8 cellular contexts compared by ENCODE assay signal in the genomic region with DNA sequence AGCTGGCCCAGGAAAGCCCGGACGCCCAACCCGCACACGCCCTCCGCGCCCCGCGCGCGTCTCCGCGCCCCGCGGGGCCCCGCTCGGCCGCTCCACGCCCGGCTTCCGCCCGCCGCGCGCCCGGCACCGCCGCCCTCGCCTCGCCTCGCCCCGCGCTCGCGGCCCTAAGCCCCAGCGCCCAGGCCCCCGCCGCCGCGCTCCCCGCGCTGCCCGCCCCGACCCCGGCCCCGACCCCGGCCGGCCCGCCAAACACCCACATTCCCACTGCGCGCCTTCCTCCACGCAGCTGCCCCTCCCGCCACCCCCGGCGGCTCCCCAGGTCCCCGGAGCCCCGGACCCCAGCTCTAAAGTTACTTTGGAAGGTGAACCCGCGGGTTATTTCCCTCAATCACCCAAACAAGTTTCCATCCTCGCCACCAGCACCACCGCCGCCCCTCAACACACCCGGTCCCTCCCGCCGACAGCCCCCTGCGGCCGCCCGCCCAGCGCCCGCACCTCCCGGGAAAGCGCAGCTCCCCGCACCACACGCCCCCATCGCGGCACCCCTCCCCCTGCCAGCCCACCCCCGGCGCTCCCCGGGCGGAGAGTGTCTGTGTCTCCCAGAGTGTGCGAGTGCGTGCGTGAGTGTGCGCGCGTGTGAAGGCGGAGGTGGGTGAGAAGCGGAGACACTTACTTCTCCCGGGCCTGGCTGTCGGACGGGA. TPM values are rescaled to one million over a fixed set of nuclear protein-coding genes. Genes with fewer than 3 reads are reported as not detected.
DNase-seq lines count a peak whose midpoint lies in the region; ATAC-seq and TF ChIP-seq lines count a peak whose summit lies in the region.

No MANE protein-coding gene starts in this region.

- peaks cover 24% of the 10 kb centered on the region for H3K27me3 Mint-ChIP-seq in activated CD8-positive, alpha-beta T cell treated with anti-CD3 and anti-CD28 coated beads, Interleukin-2, amount 10 ng/mL, durations not matched to agents 7 days and 5 days (ENCODE audit: low read depth)

- WGBS in esophagus squamous epithelium, 2 donors: 0% methylated on average over 6 of the region's 90 CpGs; no CpG with 5 or more reads in 1 of the 2 donors

- POLR2A ChIA-PET in activated CD8-positive, alpha-beta T cell treated with anti-CD3 and anti-CD28 coated beads, Interleukin-2, amount 10 ng/mL, durations not matched to agents 7 days and 5 days (lab: Charles Lee): interaction anchor here (0.6 to 4.0 kb wide), 16 partner anchors 8 to 528 kb away, joined by 3 to 139 read pairs (median 4); partner anchors contain the start of genes ATG10 and RPS23

- H3K27ac ChIP-seq in esophagus squamous epithelium (peak overlapping the region; percentile 94 to 99 (median 99)), neutrophil (peak overlapping the region; percentile 87)

- H3K36me3 Mint-ChIP-seq in activated CD8-positive, alpha-beta T cell treated with anti-CD3 and anti-CD28 coated beads, Interleukin-2, amount 10 ng/mL, durations not matched to agents 7 days and 5 days (ENCODE audit: low read depth): peaks cover 3% of the 10 kb centered on the region

- no peaks in the 10 kb centered on the region for H3K9me3 ChIP-seq in esophagus squamous epithelium
- no peaks in the 10 kb centered on the region for H3K9me3 ChIP-seq in neutrophil

- TF ChIP-seq POLR2A in esophagus squamous epithelium (IDR thresholded peaks at IDR 0.05): peak in 1 of 4 donors; percentile 72

- H3K4me1 Mint-ChIP-seq in activated CD8-positive, alpha-beta T cell treated with anti-CD3 and anti-CD28 coated beads, Interleukin-2, amount 10 ng/mL, durations not matched to agents 7 days and 5 days (ENCODE audit: low read depth): peaks cover 22% of the 10 kb centered on the region

- H3K4me1 ChIP-seq in esophagus squamous epithelium (peaks cover 11 to 78% (median 24%) of the 10 kb centered on the region in 3 donors), neutrophil (ENCODE audit: control insufficient read depth in 1 of 2, insufficient read depth in 1 of 2, low read depth in 1 of 2, low read length in 1 of 2) (peaks cover 14 to 16% of the 10 kb centered on the region in 2 experiments)

- H3K27me3 ChIP-seq in esophagus squamous epithelium (no peaks in the 10 kb centered on the region), neutrophil (peaks cover 30% of the 10 kb centered on the region)

- H3K4me3 ChIP-seq in esophagus squamous epithelium (peak overlapping the region; percentile 73 to 97 (median 78)), neutrophil (ENCODE audit: low read depth in 1 of 2, low read length in 1 of 2) (peak overlapping the region; percentile 80 to 96)

- intact Hi-C loops in esophagus squamous epithelium (cut with DNase I): loop anchor here (2.0 to 10.0 kb wide), 3 partner anchors 37 to 224 kb away; partner anchors contain the start of gene ATG10

- peak overlapping the region; percentile 91 for H3K27ac Mint-ChIP-seq in activated CD8-positive, alpha-beta T cell treated with anti-CD3 and anti-CD28 coated beads, Interleukin-2, amount 10 ng/mL, durations not matched to agents 7 days and 5 days

- ATAC-seq in HG03159 (IDR thresholded peaks at IDR 0.05; ENCODE audit: unreplicated experiment) (peak; percentile 25), HG03095 (IDR thresholded peaks at IDR 0.05; ENCODE audit: unreplicated experiment) (no peak), GM18520 (IDR thresholded peaks at IDR 0.05; ENCODE audit: unreplicated experiment) (no peak)
- peak; percentile 22 for ATAC-seq in activated CD8-positive, alpha-beta T cell treated with anti-CD3 and anti-CD28 coated beads, Interleukin-2, amount 10 ng/mL, durations not matched to agents 7 days and 5 days

- no peaks in the 10 kb centered on the region for H3K9me3 Mint-ChIP-seq in activated CD8-positive, alpha-beta T cell treated with anti-CD3 and anti-CD28 coated beads, Interleukin-2, amount 10 ng/mL, durations not matched to agents 7 days and 5 days (ENCODE audit: insufficient read depth)

- peak overlapping the region; percentile 87 for H3K4me3 Mint-ChIP-seq in activated CD8-positive, alpha-beta T cell treated with anti-CD3 and anti-CD28 coated beads, Interleukin-2, amount 10 ng/mL, durations not matched to agents 7 days and 5 days

- CTCF ChIA-PET in activated CD8-positive, alpha-beta T cell treated with anti-CD3 and anti-CD28 coated beads, Interleukin-2, amount 10 ng/mL, durations not matched to agents 7 days and 5 days (lab: Charles Lee): interaction anchor here (0.8 to 4.1 kb wide), 13 partner anchors 8 to 509 kb away, joined by 3 to 35 read pairs (median 4); no protein-coding TSS in a partner anchor

- TF ChIP-seq CTCF in esophagus squamous epithelium (IDR thresholded peaks at IDR 0.05) (no peak), neutrophil (IDR thresholded peaks at IDR 0.05) (no peak)

- DNase-seq in NCI-H1105 treated with DMSO at 0.1 percent for 48 hours (lab: John Stamatoyannopoulos, UW) (peak; percentile 25), NCI-H1105 (lab: John Stamatoyannopoulos, UW) (no peak), esophagus squamous epithelium (lab: John Stamatoyannopoulos, UW) (no peak)
- peak; percentile 29 for DNase-seq in activated CD8-positive, alpha-beta T cell treated with anti-CD3 and anti-CD28 coated beads, Interleukin-2, amount 10 ng/mL, durations not matched to agents 7 days and 5 days

- H3K36me3 ChIP-seq in esophagus squamous epithelium: no peaks in the 10 kb centered on the region
- H3K36me3 ChIP-seq in neutrophil: no peaks in the 10 kb centered on the region

RNA-seq across cellular contexts. Expression of gene SSBP2, which starts 0.4 kb away (rescaled TPM):
- 10 to 100 TPM; 24.3 to 26.7 TPM for total RNA-seq in activated CD8-positive, alpha-beta T cell treated with anti-CD3 and anti-CD28 coated beads, Interleukin-2, amount 10 ng/mL, durations not matched to agents 7 days and 5 days
- total RNA-seq in esophagus squamous epithelium: 10 to 100 TPM; 17.1 to 80.3 (median 24.2) TPM

Comparison
In these comparisons a context has a peak if more than half of its experiments do, and no peak if none do; other contexts are left out.
1. DNase-seq: peak in NCI-H1105 treated with DMSO at 0.1 percent for 48 hours (single experiment) and activated CD8-positive, alpha-beta T cell treated with anti-CD3 and anti-CD28 coated beads, Interleukin-2, amount 10 ng/mL, durations not matched to agents 7 days and 5 days (single experiment); none in NCI-H1105 (single experiment) and esophagus squamous epithelium (single experiment).
2. ATAC-seq: peak in HG03159 (single experiment) and activated CD8-positive, alpha-beta T cell treated with anti-CD3 and anti-CD28 coated beads, Interleukin-2, amount 10 ng/mL, durations not matched to agents 7 days and 5 days (single experiment); none in HG03095 (single experiment) and GM18520 (single experiment).